In the genomic region with DNA sequence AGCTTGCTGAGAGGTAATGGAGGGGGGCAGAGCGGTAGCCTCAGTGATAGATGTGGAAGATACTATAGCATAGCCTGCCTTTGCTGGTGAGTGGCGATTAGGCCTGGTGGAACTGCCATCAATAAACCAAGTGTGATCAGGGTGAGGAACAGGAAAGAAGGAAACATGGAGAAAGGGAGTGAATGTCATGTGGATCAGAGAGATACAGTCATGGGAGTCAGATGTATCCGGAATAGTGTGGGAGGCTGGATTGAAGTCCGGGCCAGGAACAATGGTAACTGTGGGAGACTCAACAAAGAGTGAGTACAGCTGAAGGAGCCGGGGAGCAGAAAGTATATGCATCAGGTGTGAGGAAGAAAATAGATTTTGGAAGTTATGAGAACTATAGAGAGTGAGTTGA, we compare ENCODE assay signal across 7 cellular contexts. TPM values are rescaled to one million over a fixed set of nuclear protein-coding genes. Genes with fewer than 3 reads are reported as not detected.
A peak's percentile ranks its signal among the peaks of the same experiment; 100 is the strongest.
DNase-seq lines count a peak whose midpoint lies in the region; ATAC-seq and TF ChIP-seq lines count a peak whose summit lies in the region.
"Not testable (repeated sequence)": the region's sequence is repeated elsewhere in the genome, so short reads cannot be mapped to it uniquely, and the experiment has no call there.

No MANE protein-coding gene starts in this region.

- H3K9me3 ChIP-seq in heart left ventricle; left ventricle myocardium inferior (replicated peaks); lower lobe of right lung; testis: not testable (repeated sequence)

- not testable (repeated sequence) for H3K27me3 ChIP-seq in heart left ventricle; left ventricle myocardium inferior (ENCODE audit: low read depth); lower lobe of right lung (ENCODE audit: low read depth); testis

- ATAC-seq in heart left ventricle, lower lobe of right lung: not testable (repeated sequence)

- not testable (repeated sequence) for H3K4me3 ChIP-seq in fibroblast of pulmonary artery (replicated peaks; ENCODE audit: low read depth, low read length); heart left ventricle; left ventricle myocardium inferior; lower lobe of right lung; testis

- TF ChIP-seq POLR2A in heart left ventricle (IDR thresholded peaks at IDR 0.05); testis (IDR thresholded peaks at IDR 0.05): not testable (repeated sequence)

- intact Hi-C loops in heart left ventricle (cut with DNase I) (loop anchor here in 2 of 10 donors (10.0 kb wide), 2 partner anchors 304 to 326 kb away; no protein-coding TSS in a partner anchor), left ventricle myocardium inferior (cut with micrococcal nuclease) (loop anchor here (10.0 kb wide), 1 partner anchor 174 kb away; a partner anchor contains a TSS)
- intact Hi-C loops in lower lobe of right lung (cut with DNase I); testis (cut with DNase I; ENCODE audit: low total_unique reads): not testable (repeated sequence)

- not testable (repeated sequence) for TF ChIP-seq CTCF in fibroblast of pulmonary artery (IDR thresholded peaks at IDR 0.05; ENCODE audit: low read length, missing control alignments); heart left ventricle (IDR thresholded peaks at IDR 0.05); left ventricle myocardium inferior (IDR thresholded peaks at IDR 0.05; ENCODE audit: borderline replicate concordance); lower lobe of right lung (IDR thresholded peaks at IDR 0.05); testis (IDR thresholded peaks at IDR 0.05)

- H3K4me1 ChIP-seq in heart left ventricle, result peaks cover 23 to 100% (median 89%) of the 10 kb centered on the region in 12 donors
- H3K4me1 ChIP-seq in left ventricle myocardium inferior, result peaks cover 100% of the 10 kb centered on the region
- H3K4me1 ChIP-seq in lower lobe of right lung, result peaks cover 64% of the 10 kb centered on the region
- H3K4me1 ChIP-seq in testis, result peaks cover 48% of the 10 kb centered on the region

- not testable (repeated sequence) for H3K36me3 ChIP-seq in heart left ventricle; left ventricle myocardium inferior; lower lobe of right lung; testis (ENCODE audit: low read depth, missing control alignments)

- H3K27ac ChIP-seq in heart left ventricle (peak overlapping the region in 9 of 12 donors; percentile 17 to 61 (median 39)), left ventricle myocardium inferior (replicated peaks) (peak overlapping the region; percentile 67), lower lobe of right lung (peak overlapping the region; percentile 7), testis (peak overlapping the region; percentile 21 to 54)

- WGBS in heart left ventricle, 4 donors, result 51 to 67% (median 59%) methylated on average over 5 of the region's 5 CpGs
- WGBS in testis, 2 donors, result 60 to 64% methylated on average over 5 of the region's 5 CpGs

- DNase-seq in SK-MEL-5 (ENCODE audit: low read depth, low spot score), result peak; percentile 58
- DNase-seq in dermis blood vessel endothelial cell, result peak; percentile 69
- DNase-seq in fibroblast of pulmonary artery (ENCODE audit: low read depth), result peak; percentile 68
- not testable (repeated sequence) for DNase-seq in heart left ventricle, left ventricle myocardium inferior, lower lobe of right lung, testis

- in situ Hi-C loops in SK-MEL-5 (cut with HindIII; ENCODE audit: low pct_unique_long_range_greater_than_20kb, low sequenced_read_pairs), result not testable (repeated sequence)

RNA-seq across cellular contexts. Expression of a gene that starts 52.9 kb away (rescaled TPM):
- 326 and 357 TPM in 2 replicates for total RNA-seq in SK-MEL-5 (2014; rRNA removed; shearing (Covaris generic))
- polyA plus RNA-seq in SK-MEL-5 (2015; cell fraction: cytosol; rRNA removed), result 127 and 181 TPM in 2 replicates
- polyA plus RNA-seq in SK-MEL-5 (2015; cell fraction: nucleus; rRNA removed), result 212 and 247 TPM in 2 replicates
- total RNA-seq in dermis blood vessel endothelial cell (916 and 1,118 TPM in 2 replicates), heart left ventricle (100 to 1,000 TPM; 378 to 659 (median 424) TPM), left ventricle myocardium inferior (484 TPM), lower lobe of right lung (601 TPM), testis (100 to 1,000 TPM; 278 to 366 TPM)
- polyA plus RNA-seq in heart left ventricle (100 to 1,000 TPM; 124 to 170 TPM), testis (ENCODE audit: insufficient read depth, low read depth, low replicate concordance) (143 TPM)

Comparison
In these comparisons a context has a peak if more than half of its experiments do, and no peak if none do; other contexts are left out.
1. H3K27ac ChIP-seq: peak in every context shown above with its lines; median percentile 67 in left ventricle myocardium inferior; 39 in heart left ventricle; 38 in testis; 7 in lower lobe of right lung.